1 cellular context compared by ENCODE assay signal in the genomic region with DNA sequence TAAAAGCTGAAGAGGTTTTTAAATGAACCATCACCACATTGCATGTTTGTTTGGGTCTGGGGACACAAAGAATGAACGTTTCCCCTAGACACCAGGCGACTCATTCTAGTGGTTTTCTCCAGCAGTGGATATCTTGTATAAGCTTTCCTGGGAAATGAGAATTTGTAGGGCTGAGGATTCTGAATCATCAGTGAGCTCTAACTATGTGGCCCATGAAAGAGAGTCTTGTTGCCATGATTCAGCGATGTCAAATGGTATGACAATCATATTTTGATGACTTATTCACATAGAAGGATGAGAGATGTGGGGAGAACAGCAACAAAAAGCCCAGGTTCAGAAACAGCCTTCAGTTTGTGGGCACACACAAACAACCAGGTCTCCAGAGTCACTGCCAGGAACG.
TF ChIP-seq lines count a peak whose summit lies in the region.

No MANE protein-coding gene starts in this region.

TF ChIP-seq in SK-N-SH treated with all-trans-retinoic acid at 6 μM for 48 hours, 23 proteins besides CTCF, POLR2A, EP300 and RAD21 (continued from another document):
- no peak for TF ChIP-seq CSDC2 (CRISPR knock-in tag; IDR thresholded peaks at IDR 0.05)
